ENCODE assay signal across 11 cellular contexts in genomic region chr6:33683051-33683571, GRCh38. TPM values are rescaled to one million over a fixed set of nuclear protein-coding genes. Genes with fewer than 3 reads are reported as not detected.
DNase-seq lines count a peak whose midpoint lies in the region; ATAC-seq and TF ChIP-seq lines count a peak whose summit lies in the region.
"Had no signal": no experiment of that assay in that cellular context is flagged by ENCODE, and none has a peak within 500 bp of the region (broad histone marks: within the 10 kb centered on the region; RNA-seq: fewer than 3 reads in every experiment).

No MANE protein-coding gene starts in this region.

- TF ChIP-seq CTCF in testis (IDR thresholded peaks at IDR 0.05): no peak

- peak overlapping the region; percentile 50 for H3K14ac ChIP-seq in neuronal stem cell (ENCODE audit: low read length)

- DNase-seq in stimulated activated CD4-positive, alpha-beta T cell treated with anti-CD3 and anti-CD28 coated beads, Interleukin-12 subunit alpha, Interleukin-12 subunit beta, amount 100 ng/mL, for 4 hours: peak; percentile 40
- DNase-seq in stimulated activated CD4-positive, alpha-beta T cell treated with anti-CD3 and anti-CD28 coated beads, Interleukin-2, amount 100 ng/mL, for 48 hours: no peak
- peak; percentile 30 for DNase-seq in activated effector memory CD4-positive, alpha-beta T cell treated with Interleukin-2 at 50 U/mL for 16 hours
- DNase-seq in neuronal stem cell (ENCODE audit: low spot score) (no peak), testis (peak; percentile 67), DMS79 treated with DMSO at 0.1 percent for 48 hours (lab: John Stamatoyannopoulos, UW) (no peak), SW 1271 (lab: John Stamatoyannopoulos, UW) (no peak)
- DNase-seq: NCI-H146, Peyer's patch, uterus had no signal

- H3K36me3 ChIP-seq in neuronal stem cell (replicated peaks in 1 of 2; ENCODE audit: control insufficient read depth in 2 of 2, insufficient read depth in 2 of 2, low read length in 2 of 2) (no peaks in the 10 kb centered on the region), testis (ENCODE audit: low read depth, missing control alignments) (no peaks in the 10 kb centered on the region)
- H3K36me3 ChIP-seq: uterus had no signal

- peak overlapping the region; percentile 74 for H3K18ac ChIP-seq in neuronal stem cell (ENCODE audit: low read length)

- no peak overlapping the region for H2AFZ ChIP-seq in neuronal stem cell (ENCODE audit: low read length)

- intact Hi-C loops in testis (cut with DNase I; ENCODE audit: low total_unique reads): no loop called here

- no peak overlapping the region for H3K27ac ChIP-seq in neuronal stem cell (replicated peaks; ENCODE audit: low read length)
- peak overlapping the region in 1 of 2 donors; percentile 50 for H3K27ac ChIP-seq in testis
- H3K27ac ChIP-seq: Peyer's patch, uterus had no signal

- peak overlapping the region; percentile 77 for H2AK5ac ChIP-seq in neuronal stem cell (ENCODE audit: low read depth, low read length)

- H3K4me2 ChIP-seq in neuronal stem cell (ENCODE audit: insufficient read depth, low read length, poor library complexity, severe bottlenecking): no peak overlapping the region

- peaks cover 0 to 4% of the 10 kb centered on the region in 2 donors for H3K4me1 ChIP-seq in neuronal stem cell (ENCODE audit: control insufficient read depth in 2 of 2, insufficient read depth in 1 of 2, low read depth in 1 of 2, low read length in 2 of 2)
- H3K4me1 ChIP-seq in testis: peaks cover 17% of the 10 kb centered on the region
- H3K4me1 ChIP-seq: Peyer's patch, uterus had no signal

- no peak for TF ChIP-seq POLR2A in testis (IDR thresholded peaks at IDR 0.05)

- H2BK12ac ChIP-seq in neuronal stem cell (ENCODE audit: low read length): no peak overlapping the region

- H3K9me3 ChIP-seq in neuronal stem cell (replicated peaks in 1 of 2; ENCODE audit: control insufficient read depth in 2 of 2, insufficient read depth in 1 of 2, low read depth in 1 of 2, low read length in 2 of 2) (no peaks in the 10 kb centered on the region), testis (no peaks in the 10 kb centered on the region)
- H3K9me3 ChIP-seq: Peyer's patch, uterus had no signal

- H2BK5ac ChIP-seq in neuronal stem cell (ENCODE audit: low read length): peak overlapping the region; percentile 46

- peak overlapping the region; percentile 37 for H3K23ac ChIP-seq in neuronal stem cell (ENCODE audit: low read depth, low read length, poor library complexity)

- no CpG with 5 or more reads among the region's 15 CpGs for WGBS in neuronal stem cell (ENCODE audit: extremely low coverage in 2 of 2, insufficient read length in 2 of 2, insufficient replicate concordance in 1 of 2), 2 donors
- 74 to 92% methylated on average over 4 to 15 of the region's 15 CpGs for WGBS in testis, 2 donors

- H3K27me3 ChIP-seq in neuronal stem cell (ENCODE audit: control insufficient read depth in 3 of 3, insufficient read depth in 3 of 3, low read depth in 1 of 3, low read length in 3 of 3) (no peaks in the 10 kb centered on the region), testis (no peaks in the 10 kb centered on the region)
- H3K27me3 ChIP-seq: Peyer's patch, uterus had no signal

- H3K4me3 ChIP-seq in neuronal stem cell (ENCODE audit: low read length in 2 of 2) (no peak overlapping the region), testis (no peak overlapping the region)
- H3K4me3 ChIP-seq: Peyer's patch, uterus had no signal

- H4K91ac ChIP-seq in neuronal stem cell (ENCODE audit: low read depth, low read length, poor library complexity): peak overlapping the region; percentile 67

- H2BK120ac ChIP-seq in neuronal stem cell (ENCODE audit: low read depth, low read length): no peak overlapping the region

- peaks cover 2% of the 10 kb centered on the region for H3K79me1 ChIP-seq in neuronal stem cell (ENCODE audit: low read depth, low read length)

- H3K4ac ChIP-seq in neuronal stem cell (ENCODE audit: low read length): no peak overlapping the region

- no peak for ATAC-seq in GM18858 (IDR thresholded peaks at IDR 0.05; ENCODE audit: unreplicated experiment)

- H4K8ac ChIP-seq in neuronal stem cell (ENCODE audit: low read depth, low read length): peak overlapping the region; percentile 32

- peak overlapping the region; percentile 47 for H2BK15ac ChIP-seq in neuronal stem cell (ENCODE audit: low read length)

- H3K9ac ChIP-seq in neuronal stem cell (ENCODE audit: low read depth, low read length, poor library complexity): no peak overlapping the region

RNA-seq across cellular contexts. Expression of gene UQCC2, which starts 28.4 kb away (rescaled TPM):
- 222 TPM for polyA plus RNA-seq in neuronal stem cell (2013, experiment 1 of 2)
- polyA plus RNA-seq in neuronal stem cell (2013, experiment 2 of 2): 222 TPM
- total RNA-seq in testis: 10 to 100 TPM; 18.1 to 36.2 TPM
- polyA plus RNA-seq in testis (ENCODE audit: insufficient read depth, low read depth, low replicate concordance): 119 TPM

Comparison
In these comparisons a context has a peak if more than half of its experiments do, and no peak if none do; other contexts are left out.
1. DNase-seq: peak in stimulated activated CD4-positive, alpha-beta T cell treated with anti-CD3 and anti-CD28 coated beads, Interleukin-12 subunit alpha, Interleukin-12 subunit beta, amount 100 ng/mL, for 4 hours (single experiment), activated effector memory CD4-positive, alpha-beta T cell treated with Interleukin-2 at 50 U/mL for 16 hours (single experiment) and testis (single experiment); none in stimulated activated CD4-positive, alpha-beta T cell treated with anti-CD3 and anti-CD28 coated beads, Interleukin-2, amount 100 ng/mL, for 48 hours (0 of 2), neuronal stem cell (single experiment), DMS79 treated with DMSO at 0.1 percent for 48 hours (single experiment) and SW 1271 (0 of 2).